6 cellular contexts compared by ENCODE assay signal in genomic region chr13:55234311-55234710, GRCh38.
"Had no signal": no experiment of that assay in that cellular context is flagged by ENCODE, and none has a peak within 500 bp of the region (broad histone marks: within the 10 kb centered on the region; RNA-seq: fewer than 3 reads in every experiment).

No MANE protein-coding gene starts in this region.

- DNase-seq: GM23248, GOT3, H7, HCEC 1CT, IMR-90 had no signal

- H3K27ac ChIP-seq: GM23248 had no signal

- H3K4me3 ChIP-seq: GM23248, K562 had no signal
